ENCODE assay signal across 11 cellular contexts in genomic region chr5:78638973-78639669, GRCh38. TPM values are rescaled to one million over a fixed set of nuclear protein-coding genes. Genes with fewer than 3 reads are reported as not detected.
DNase-seq lines count a peak whose midpoint lies in the region; ATAC-seq and TF ChIP-seq lines count a peak whose summit lies in the region.
"Had no signal": no experiment of that assay in that cellular context is flagged by ENCODE, and none has a peak within 500 bp of the region (broad histone marks: within the 10 kb centered on the region; RNA-seq: fewer than 3 reads in every experiment).

No MANE protein-coding gene starts in this region.

- no peaks in the 10 kb centered on the region for H3K9me3 Mint-ChIP-seq in memory B cell
- H3K9me3 Mint-ChIP-seq: activated naive CD8-positive, alpha-beta T cell treated with anti-CD3 and anti-CD28 coated beads, Interleukin-2, amount 10 ng/mL, durations not matched to agents 7 days and 5 days; IgD-negative memory B cell had no signal

- peaks cover 46 to 59% of the 10 kb centered on the region in 2 donors for H3K4me1 ChIP-seq in adrenal gland (replicated peaks in 1 of 2)
- H3K4me1 ChIP-seq in suprapubic skin: peaks cover 21% of the 10 kb centered on the region

- TF ChIP-seq CTCF in adrenal gland (IDR thresholded peaks at IDR 0.05): no peak
- TF ChIP-seq CTCF in suprapubic skin (IDR thresholded peaks at IDR 0.05): no peak

- H3K9me3 ChIP-seq in adrenal gland (replicated peaks in 1 of 3) (no peaks in the 10 kb centered on the region), suprapubic skin (no peaks in the 10 kb centered on the region)
- H3K9me3 ChIP-seq: upper lobe of left lung had no signal

- peaks cover 6% of the 10 kb centered on the region for H3K36me3 Mint-ChIP-seq in memory B cell
- H3K36me3 Mint-ChIP-seq: activated naive CD8-positive, alpha-beta T cell treated with anti-CD3 and anti-CD28 coated beads, Interleukin-2, amount 10 ng/mL, durations not matched to agents 7 days and 5 days had no signal

- 57 to 73% (median 66%) methylated on average over 4 of the region's 4 CpGs for WGBS in adrenal gland, 4 donors
- 77% methylated on average over 4 of the region's 4 CpGs for WGBS in suprapubic skin

- no peak for TF ChIP-seq POLR2A in adrenal gland (IDR thresholded peaks at IDR 0.05)
- no peak for TF ChIP-seq POLR2A in suprapubic skin (IDR thresholded peaks at IDR 0.05)

- peak; percentile 15 for DNase-seq in NCI-H2029 (lab: John Stamatoyannopoulos, UW)
- DNase-seq in NCI-H2029 treated with DMSO at 0.1 percent for 48 hours (lab: John Stamatoyannopoulos, UW): no peak
- no peak for DNase-seq in adrenal gland
- no peak for DNase-seq in memory B cell (ENCODE audit: low spot score in 2 of 2)
- no peak for DNase-seq in suprapubic skin (ENCODE audit: low spot score in 2 of 2)
- no peak for DNase-seq in substantia nigra (lab: John Stamatoyannopoulos, UW)
- DNase-seq in RPMI8226: no peak
- no peak for DNase-seq in NCI-H2081 treated with DMSO at 0.1 percent for 48 hours (lab: John Stamatoyannopoulos, UW)
- DNase-seq: activated naive CD8-positive, alpha-beta T cell treated with anti-CD3 and anti-CD28 coated beads, Interleukin-2, amount 10 ng/mL, durations not matched to agents 7 days and 5 days had no signal

- peak overlapping the region; percentile 37 to 90 (median 84) for H3K27ac ChIP-seq in adrenal gland
- peak overlapping the region; percentile 46 for H3K27ac ChIP-seq in suprapubic skin
- no peak overlapping the region for H3K27ac ChIP-seq in substantia nigra (ENCODE audit: low read depth, low read length, poor library complexity, severe bottlenecking)

- H3K27ac Mint-ChIP-seq in memory B cell: peak overlapping the region; percentile 8
- H3K27ac Mint-ChIP-seq: activated naive CD8-positive, alpha-beta T cell treated with anti-CD3 and anti-CD28 coated beads, Interleukin-2, amount 10 ng/mL, durations not matched to agents 7 days and 5 days had no signal

- intact Hi-C loops in adrenal gland (cut with DNase I): no loop called here

- no peak for ATAC-seq in memory B cell (ENCODE audit: low read depth)

- H3K27me3 Mint-ChIP-seq in memory B cell: no peaks in the 10 kb centered on the region
- H3K27me3 Mint-ChIP-seq: IgD-negative memory B cell had no signal

- H3K36me3 ChIP-seq in adrenal gland (replicated peaks in 1 of 2) (no peaks in the 10 kb centered on the region), suprapubic skin (no peaks in the 10 kb centered on the region)
- H3K36me3 ChIP-seq: upper lobe of left lung had no signal

- H3K4me1 Mint-ChIP-seq in memory B cell: peaks cover 28% of the 10 kb centered on the region
- H3K4me1 Mint-ChIP-seq: activated naive CD8-positive, alpha-beta T cell treated with anti-CD3 and anti-CD28 coated beads, Interleukin-2, amount 10 ng/mL, durations not matched to agents 7 days and 5 days had no signal

- no peak overlapping the region for H3K4me3 Mint-ChIP-seq in memory B cell
- H3K4me3 Mint-ChIP-seq: activated naive CD8-positive, alpha-beta T cell treated with anti-CD3 and anti-CD28 coated beads, Interleukin-2, amount 10 ng/mL, durations not matched to agents 7 days and 5 days; IgD-negative memory B cell had no signal

- H3K27me3 ChIP-seq in adrenal gland: no peaks in the 10 kb centered on the region
- no peaks in the 10 kb centered on the region for H3K27me3 ChIP-seq in suprapubic skin
- H3K27me3 ChIP-seq: upper lobe of left lung had no signal

- no peak for TF ChIP-seq EP300 in suprapubic skin (IDR thresholded peaks at IDR 0.05)

- H3K4me3 ChIP-seq in adrenal gland (no peak overlapping the region), suprapubic skin (no peak overlapping the region)
- H3K4me3 ChIP-seq: upper lobe of left lung had no signal

RNA-seq across cellular contexts. Expression of gene LHFPL2, which starts 9.5 kb away (rescaled TPM):
- total RNA-seq in adrenal gland (10 to 100 TPM; 34.0 to 68.4 (median 56.9) TPM), suprapubic skin (10 to 100 TPM; 10.3 to 11.6 (median 10.8) TPM)
- polyA plus RNA-seq in adrenal gland: 10 to 100 TPM in 1 of 3 donors, 1 to 10 TPM in 2; 8.0 to 27.3 (median 8.7) TPM
